ENCODE assay signal across 1 cellular context in the genomic region with DNA sequence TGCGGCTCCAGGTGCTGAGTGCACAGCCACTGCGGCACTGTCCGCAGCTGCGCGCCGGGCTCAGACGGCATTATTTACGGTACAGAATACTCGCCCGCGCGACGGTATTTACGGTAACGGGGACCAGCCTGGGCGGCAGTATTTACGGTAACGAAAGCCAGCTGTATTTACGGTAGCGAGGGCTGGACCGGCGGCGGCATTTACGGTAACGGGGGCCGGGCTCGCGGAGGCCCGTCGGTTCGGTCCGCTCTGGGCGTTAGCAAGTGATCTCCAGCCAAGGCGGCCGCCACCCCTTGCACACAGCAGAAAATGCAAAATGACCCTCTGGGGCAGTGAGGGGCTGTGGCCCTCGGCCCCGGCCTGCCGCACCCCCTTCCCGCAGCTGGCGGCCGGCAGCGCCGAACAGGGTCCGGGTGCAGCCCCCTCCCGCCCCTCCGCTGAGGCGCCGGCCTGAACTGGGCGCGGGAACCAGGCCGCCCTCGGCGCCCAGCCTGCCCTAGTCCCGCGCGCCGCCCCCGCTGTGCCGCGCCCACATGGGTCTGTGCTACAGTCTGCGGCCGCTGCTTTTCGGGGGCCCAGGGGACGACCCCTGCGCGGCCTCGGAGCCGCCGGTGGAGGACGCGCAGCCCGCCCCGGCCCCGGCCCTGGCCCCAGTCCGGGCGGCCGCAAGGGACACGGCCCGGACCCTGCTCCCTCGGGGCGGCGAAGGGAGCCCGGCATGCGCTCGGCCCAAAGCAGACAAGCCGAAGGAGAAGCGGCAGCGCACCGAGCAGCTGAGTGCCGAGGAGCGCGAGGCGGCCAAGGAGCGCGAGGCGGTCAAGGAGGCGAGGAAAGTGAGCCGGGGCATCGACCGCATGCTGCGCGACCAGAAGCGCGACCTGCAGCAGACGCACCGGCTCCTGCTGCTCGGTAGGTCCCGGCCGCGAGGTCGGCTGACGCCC.
A peak's percentile ranks its signal among the peaks of the same experiment; 100 is the strongest.
TF ChIP-seq lines count a peak whose summit lies in the region.

A gene (plus strand): TSS at position 234 of the 941 bp plus-strand sequence. CDS start 300 bp downstream, at position 534.

TF ChIP-seq in K562, 482 proteins besides CTCF, POLR2A, EP300 and RAD21 (continues in another document):
- TF ChIP-seq, protein P1, sequence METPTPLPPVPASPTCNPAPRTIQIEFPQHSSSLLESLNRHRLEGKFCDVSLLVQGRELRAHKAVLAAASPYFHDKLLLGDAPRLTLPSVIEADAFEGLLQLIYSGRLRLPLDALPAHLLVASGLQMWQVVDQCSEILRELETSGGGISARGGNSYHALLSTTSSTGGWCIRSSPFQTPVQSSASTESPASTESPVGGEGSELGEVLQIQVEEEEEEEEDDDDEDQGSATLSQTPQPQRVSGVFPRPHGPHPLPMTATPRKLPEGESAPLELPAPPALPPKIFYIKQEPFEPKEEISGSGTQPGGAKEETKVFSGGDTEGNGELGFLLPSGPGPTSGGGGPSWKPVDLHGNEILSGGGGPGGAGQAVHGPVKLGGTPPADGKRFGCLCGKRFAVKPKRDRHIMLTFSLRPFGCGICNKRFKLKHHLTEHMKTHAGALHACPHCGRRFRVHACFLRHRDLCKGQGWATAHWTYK (CRISPR knock-in tag; IDR thresholded peaks at IDR 0.05), result no peak
- TF ChIP-seq CHD2 (IDR thresholded peaks at IDR 0.05; ENCODE audit: low read depth, low read length) (0 out of 2 replicates have a peak, but pooled peaks have one; percentile 19), ZNF507 (tag; conservative IDR thresholded peaks at IDR 0.05) (no peak), HMG20A (CRISPR knock-in tag; conservative IDR thresholded peaks at IDR 0.05) (no peak), EZH2 (IDR thresholded peaks at IDR 0.05; ENCODE audit: borderline replicate concordance, low read depth, low read length) (peak; percentile 64; the same call in 1 of the 2 replicates), MAFK (IDR thresholded peaks at IDR 0.05; ENCODE audit: low read length) (peak; percentile 93), NFIC (IDR thresholded peaks at IDR 0.05) (peak; percentile 93), YY1 (IDR thresholded peaks at IDR 0.05; ENCODE audit: borderline replicate concordance in 1 of 3, control insufficient read depth in 1 of 3, extremely low read depth in 1 of 3, insufficient read depth in 3 of 3, insufficient read length in 1 of 3, insufficient replicate concordance in 2 of 3, low read depth in 1 of 3, low read length in 2 of 3) (peak in 2 of 3 experiments; percentile 84 to 86), RB1 (IDR thresholded peaks at IDR 0.05; ENCODE audit: low read depth) (0 out of 2 replicates have a peak, but pooled peaks have one; percentile 7), CXXC5 (CRISPR knock-in tag; IDR thresholded peaks at IDR 0.05) (0 out of 2 replicates have a peak, but pooled peaks have one; percentile 18)
- TF ChIP-seq, protein P2, sequence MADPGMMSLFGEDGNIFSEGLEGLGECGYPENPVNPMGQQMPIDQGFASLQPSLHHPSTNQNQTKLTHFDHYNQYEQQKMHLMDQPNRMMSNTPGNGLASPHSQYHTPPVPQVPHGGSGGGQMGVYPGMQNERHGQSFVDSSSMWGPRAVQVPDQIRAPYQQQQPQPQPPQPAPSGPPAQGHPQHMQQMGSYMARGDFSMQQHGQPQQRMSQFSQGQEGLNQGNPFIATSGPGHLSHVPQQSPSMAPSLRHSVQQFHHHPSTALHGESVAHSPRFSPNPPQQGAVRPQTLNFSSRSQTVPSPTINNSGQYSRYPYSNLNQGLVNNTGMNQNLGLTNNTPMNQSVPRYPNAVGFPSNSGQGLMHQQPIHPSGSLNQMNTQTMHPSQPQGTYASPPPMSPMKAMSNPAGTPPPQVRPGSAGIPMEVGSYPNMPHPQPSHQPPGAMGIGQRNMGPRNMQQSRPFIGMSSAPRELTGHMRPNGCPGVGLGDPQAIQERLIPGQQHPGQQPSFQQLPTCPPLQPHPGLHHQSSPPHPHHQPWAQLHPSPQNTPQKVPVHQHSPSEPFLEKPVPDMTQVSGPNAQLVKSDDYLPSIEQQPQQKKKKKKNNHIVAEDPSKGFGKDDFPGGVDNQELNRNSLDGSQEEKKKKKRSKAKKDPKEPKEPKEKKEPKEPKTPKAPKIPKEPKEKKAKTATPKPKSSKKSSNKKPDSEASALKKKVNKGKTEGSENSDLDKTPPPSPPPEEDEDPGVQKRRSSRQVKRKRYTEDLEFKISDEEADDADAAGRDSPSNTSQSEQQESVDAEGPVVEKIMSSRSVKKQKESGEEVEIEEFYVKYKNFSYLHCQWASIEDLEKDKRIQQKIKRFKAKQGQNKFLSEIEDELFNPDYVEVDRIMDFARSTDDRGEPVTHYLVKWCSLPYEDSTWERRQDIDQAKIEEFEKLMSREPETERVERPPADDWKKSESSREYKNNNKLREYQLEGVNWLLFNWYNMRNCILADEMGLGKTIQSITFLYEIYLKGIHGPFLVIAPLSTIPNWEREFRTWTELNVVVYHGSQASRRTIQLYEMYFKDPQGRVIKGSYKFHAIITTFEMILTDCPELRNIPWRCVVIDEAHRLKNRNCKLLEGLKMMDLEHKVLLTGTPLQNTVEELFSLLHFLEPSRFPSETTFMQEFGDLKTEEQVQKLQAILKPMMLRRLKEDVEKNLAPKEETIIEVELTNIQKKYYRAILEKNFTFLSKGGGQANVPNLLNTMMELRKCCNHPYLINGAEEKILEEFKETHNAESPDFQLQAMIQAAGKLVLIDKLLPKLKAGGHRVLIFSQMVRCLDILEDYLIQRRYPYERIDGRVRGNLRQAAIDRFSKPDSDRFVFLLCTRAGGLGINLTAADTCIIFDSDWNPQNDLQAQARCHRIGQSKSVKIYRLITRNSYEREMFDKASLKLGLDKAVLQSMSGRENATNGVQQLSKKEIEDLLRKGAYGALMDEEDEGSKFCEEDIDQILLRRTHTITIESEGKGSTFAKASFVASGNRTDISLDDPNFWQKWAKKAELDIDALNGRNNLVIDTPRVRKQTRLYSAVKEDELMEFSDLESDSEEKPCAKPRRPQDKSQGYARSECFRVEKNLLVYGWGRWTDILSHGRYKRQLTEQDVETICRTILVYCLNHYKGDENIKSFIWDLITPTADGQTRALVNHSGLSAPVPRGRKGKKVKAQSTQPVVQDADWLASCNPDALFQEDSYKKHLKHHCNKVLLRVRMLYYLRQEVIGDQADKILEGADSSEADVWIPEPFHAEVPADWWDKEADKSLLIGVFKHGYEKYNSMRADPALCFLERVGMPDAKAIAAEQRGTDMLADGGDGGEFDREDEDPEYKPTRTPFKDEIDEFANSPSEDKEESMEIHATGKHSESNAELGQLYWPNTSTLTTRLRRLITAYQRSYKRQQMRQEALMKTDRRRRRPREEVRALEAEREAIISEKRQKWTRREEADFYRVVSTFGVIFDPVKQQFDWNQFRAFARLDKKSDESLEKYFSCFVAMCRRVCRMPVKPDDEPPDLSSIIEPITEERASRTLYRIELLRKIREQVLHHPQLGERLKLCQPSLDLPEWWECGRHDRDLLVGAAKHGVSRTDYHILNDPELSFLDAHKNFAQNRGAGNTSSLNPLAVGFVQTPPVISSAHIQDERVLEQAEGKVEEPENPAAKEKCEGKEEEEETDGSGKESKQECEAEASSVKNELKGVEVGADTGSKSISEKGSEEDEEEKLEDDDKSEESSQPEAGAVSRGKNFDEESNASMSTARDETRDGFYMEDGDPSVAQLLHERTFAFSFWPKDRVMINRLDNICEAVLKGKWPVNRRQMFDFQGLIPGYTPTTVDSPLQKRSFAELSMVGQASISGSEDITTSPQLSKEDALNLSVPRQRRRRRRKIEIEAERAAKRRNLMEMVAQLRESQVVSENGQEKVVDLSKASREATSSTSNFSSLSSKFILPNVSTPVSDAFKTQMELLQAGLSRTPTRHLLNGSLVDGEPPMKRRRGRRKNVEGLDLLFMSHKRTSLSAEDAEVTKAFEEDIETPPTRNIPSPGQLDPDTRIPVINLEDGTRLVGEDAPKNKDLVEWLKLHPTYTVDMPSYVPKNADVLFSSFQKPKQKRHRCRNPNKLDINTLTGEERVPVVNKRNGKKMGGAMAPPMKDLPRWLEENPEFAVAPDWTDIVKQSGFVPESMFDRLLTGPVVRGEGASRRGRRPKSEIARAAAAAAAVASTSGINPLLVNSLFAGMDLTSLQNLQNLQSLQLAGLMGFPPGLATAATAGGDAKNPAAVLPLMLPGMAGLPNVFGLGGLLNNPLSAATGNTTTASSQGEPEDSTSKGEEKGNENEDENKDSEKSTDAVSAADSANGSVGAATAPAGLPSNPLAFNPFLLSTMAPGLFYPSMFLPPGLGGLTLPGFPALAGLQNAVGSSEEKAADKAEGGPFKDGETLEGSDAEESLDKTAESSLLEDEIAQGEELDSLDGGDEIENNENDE (IDR thresholded peaks at IDR 0.05; ENCODE audit: low read depth, low read length), result peak; percentile 100
- TF ChIP-seq, protein P3, sequence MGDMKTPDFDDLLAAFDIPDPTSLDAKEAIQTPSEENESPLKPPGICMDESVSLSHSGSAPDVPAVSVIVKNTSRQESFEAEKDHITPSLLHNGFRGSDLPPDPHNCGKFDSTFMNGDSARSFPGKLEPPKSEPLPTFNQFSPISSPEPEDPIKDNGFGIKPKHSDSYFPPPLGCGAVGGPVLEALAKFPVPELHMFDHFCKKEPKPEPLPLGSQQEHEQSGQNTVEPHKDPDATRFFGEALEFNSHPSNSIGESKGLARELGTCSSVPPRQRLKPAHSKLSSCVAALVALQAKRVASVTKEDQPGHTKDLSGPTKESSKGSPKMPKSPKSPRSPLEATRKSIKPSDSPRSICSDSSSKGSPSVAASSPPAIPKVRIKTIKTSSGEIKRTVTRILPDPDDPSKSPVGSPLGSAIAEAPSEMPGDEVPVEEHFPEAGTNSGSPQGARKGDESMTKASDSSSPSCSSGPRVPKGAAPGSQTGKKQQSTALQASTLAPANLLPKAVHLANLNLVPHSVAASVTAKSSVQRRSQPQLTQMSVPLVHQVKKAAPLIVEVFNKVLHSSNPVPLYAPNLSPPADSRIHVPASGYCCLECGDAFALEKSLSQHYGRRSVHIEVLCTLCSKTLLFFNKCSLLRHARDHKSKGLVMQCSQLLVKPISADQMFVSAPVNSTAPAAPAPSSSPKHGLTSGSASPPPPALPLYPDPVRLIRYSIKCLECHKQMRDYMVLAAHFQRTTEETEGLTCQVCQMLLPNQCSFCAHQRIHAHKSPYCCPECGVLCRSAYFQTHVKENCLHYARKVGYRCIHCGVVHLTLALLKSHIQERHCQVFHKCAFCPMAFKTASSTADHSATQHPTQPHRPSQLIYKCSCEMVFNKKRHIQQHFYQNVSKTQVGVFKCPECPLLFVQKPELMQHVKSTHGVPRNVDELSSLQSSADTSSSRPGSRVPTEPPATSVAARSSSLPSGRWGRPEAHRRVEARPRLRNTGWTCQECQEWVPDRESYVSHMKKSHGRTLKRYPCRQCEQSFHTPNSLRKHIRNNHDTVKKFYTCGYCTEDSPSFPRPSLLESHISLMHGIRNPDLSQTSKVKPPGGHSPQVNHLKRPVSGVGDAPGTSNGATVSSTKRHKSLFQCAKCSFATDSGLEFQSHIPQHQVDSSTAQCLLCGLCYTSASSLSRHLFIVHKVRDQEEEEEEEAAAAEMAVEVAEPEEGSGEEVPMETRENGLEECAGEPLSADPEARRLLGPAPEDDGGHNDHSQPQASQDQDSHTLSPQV (IDR thresholded peaks at IDR 0.05), result no peak
- TF ChIP-seq, protein P4, sequence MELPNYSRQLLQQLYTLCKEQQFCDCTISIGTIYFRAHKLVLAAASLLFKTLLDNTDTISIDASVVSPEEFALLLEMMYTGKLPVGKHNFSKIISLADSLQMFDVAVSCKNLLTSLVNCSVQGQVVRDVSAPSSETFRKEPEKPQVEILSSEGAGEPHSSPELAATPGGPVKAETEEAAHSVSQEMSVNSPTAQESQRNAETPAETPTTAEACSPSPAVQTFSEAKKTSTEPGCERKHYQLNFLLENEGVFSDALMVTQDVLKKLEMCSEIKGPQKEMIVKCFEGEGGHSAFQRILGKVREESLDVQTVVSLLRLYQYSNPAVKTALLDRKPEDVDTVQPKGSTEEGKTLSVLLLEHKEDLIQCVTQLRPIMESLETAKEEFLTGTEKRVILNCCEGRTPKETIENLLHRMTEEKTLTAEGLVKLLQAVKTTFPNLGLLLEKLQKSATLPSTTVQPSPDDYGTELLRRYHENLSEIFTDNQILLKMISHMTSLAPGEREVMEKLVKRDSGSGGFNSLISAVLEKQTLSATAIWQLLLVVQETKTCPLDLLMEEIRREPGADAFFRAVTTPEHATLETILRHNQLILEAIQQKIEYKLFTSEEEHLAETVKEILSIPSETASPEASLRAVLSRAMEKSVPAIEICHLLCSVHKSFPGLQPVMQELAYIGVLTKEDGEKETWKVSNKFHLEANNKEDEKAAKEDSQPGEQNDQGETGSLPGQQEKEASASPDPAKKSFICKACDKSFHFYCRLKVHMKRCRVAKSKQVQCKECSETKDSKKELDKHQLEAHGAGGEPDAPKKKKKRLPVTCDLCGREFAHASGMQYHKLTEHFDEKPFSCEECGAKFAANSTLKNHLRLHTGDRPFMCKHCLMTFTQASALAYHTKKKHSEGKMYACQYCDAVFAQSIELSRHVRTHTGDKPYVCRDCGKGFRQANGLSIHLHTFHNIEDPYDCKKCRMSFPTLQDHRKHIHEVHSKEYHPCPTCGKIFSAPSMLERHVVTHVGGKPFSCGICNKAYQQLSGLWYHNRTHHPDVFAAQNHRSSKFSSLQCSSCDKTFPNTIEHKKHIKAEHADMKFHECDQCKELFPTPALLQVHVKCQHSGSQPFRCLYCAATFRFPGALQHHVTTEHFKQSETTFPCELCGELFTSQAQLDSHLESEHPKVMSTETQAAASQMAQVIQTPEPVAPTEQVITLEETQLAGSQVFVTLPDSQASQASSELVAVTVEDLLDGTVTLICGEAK (IDR thresholded peaks at IDR 0.05), result peak; percentile 69
- TF ChIP-seq, protein P4 (CRISPR knock-in tag; IDR thresholded peaks at IDR 0.05), result no peak
- TF ChIP-seq, protein P5, sequence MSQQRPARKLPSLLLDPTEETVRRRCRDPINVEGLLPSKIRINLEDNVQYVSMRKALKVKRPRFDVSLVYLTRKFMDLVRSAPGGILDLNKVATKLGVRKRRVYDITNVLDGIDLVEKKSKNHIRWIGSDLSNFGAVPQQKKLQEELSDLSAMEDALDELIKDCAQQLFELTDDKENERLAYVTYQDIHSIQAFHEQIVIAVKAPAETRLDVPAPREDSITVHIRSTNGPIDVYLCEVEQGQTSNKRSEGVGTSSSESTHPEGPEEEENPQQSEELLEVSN (IDR thresholded peaks at IDR 0.05; ENCODE audit: borderline replicate concordance in 1 of 2, extremely low read depth in 1 of 2, insufficient read depth in 1 of 2, insufficient read length in 1 of 2, low read depth in 1 of 2, low read length in 1 of 2, poor library complexity in 1 of 2, severe bottlenecking in 1 of 2), result peak in 1 of 2 experiments; percentile 34
